27 cellular contexts compared by ENCODE assay signal in the genomic region with DNA sequence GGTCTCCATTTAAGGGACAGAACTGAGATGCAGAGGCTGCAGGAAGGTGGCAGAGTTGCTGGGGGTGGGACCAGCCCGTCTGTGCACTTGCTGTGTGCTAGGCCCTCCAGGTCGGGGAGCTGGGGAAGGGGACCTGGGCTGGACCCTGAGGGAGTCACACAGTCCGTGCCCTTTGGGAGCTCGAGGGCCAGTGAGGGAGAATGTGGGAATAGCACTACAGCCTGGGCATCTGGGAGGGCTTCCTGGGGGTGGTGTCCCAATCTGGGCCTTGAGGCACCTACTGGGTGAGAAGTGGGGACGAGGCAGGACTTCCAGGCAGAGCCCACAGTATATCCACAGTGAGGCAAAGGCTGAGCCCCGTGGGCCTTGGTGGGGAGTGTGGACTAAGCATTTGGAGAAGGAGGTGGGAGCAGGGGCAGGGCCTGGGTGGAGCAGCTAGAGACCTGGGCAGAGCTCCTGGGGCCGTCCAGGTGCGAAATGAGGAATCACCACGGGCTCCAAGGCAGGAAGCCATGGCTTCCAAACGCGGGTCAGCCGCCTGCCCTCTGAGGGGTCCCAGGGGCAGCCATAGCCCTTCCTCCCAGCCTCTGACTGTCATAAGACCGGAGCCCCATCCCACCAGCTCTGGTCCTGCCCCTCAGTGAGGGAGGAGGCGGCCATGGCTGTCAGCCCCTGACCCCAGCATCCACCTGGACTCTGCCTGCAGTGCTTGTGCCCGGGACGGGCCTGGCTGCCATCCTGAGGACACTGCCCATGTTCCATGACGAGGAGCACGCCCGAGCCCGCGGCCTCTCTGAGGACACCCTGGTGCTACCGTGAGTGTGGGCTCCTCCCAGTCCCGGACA. TPM values are rescaled to one million over a fixed set of nuclear protein-coding genes. Genes with fewer than 3 reads are reported as not detected.
DNase-seq lines count a peak whose midpoint lies in the region; ATAC-seq and TF ChIP-seq lines count a peak whose summit lies in the region.
"Had no signal": no experiment of that assay in that cellular context is flagged by ENCODE, and none has a peak within 500 bp of the region (broad histone marks: within the 10 kb centered on the region; RNA-seq: fewer than 3 reads in every experiment).

No MANE protein-coding gene starts in this region.

- H3K27ac ChIP-seq in endodermal cell (ENCODE audit: low read depth, low read length) (no peak overlapping the region), spleen (no peak overlapping the region), RWPE1 (no peak overlapping the region)
- H3K27ac ChIP-seq: skin epidermis, thyroid gland had no signal

- H3K4me3 ChIP-seq in GM06990 (replicated peaks; ENCODE audit: low read depth, low read length): no peak overlapping the region
- H3K4me3 ChIP-seq in endodermal cell (ENCODE audit: low read length): no peak overlapping the region
- no peak overlapping the region for H3K4me3 ChIP-seq in spleen
- H3K4me3 ChIP-seq: MG63, skin epidermis, thyroid gland had no signal

- peaks cover 5% of the 10 kb centered on the region for H3K27me3 Mint-ChIP-seq in endodermal cell (ENCODE audit: insufficient read depth)
- H3K27me3 Mint-ChIP-seq: activated T-cell treated with anti-CD3 and anti-CD28 coated beads, Interleukin-2, amount 50 U/mL, for 24 hours had no signal

- H3K27me3 ChIP-seq in GM06990 (replicated peaks; ENCODE audit: control insufficient read depth, insufficient read depth, low read length): no peaks in the 10 kb centered on the region
- no peaks in the 10 kb centered on the region for H3K27me3 ChIP-seq in endodermal cell (ENCODE audit: control insufficient read depth, insufficient read depth, low read length, poor library complexity, severe bottlenecking)
- peaks cover 0 to 53% (median 11%) of the 10 kb centered on the region in 7 donors for H3K27me3 ChIP-seq in spleen (replicated peaks in 1 of 7)
- H3K27me3 ChIP-seq: MG63, thyroid gland had no signal

- no peak overlapping the region for H3K27ac Mint-ChIP-seq in endodermal cell
- H3K27ac Mint-ChIP-seq: activated CD4-positive, alpha-beta T cell treated with anti-CD3 and anti-CD28 coated beads for 36 hours; activated T-cell treated with anti-CD3 and anti-CD28 coated beads, Interleukin-2, amount 50 U/mL, for 24 hours; stimulated activated naive CD8-positive, alpha-beta T cell treated with anti-CD3 and anti-CD28 coated beads, Interleukin-15, amount 100 ng/mL, for 72 hours had no signal

- CTCF ChIA-PET in RWPE1 (lab: Yijun Ruan, JAX): interaction anchor here (0.5 to 1.4 kb wide), 3 partner anchors 14 to 331 kb away, joined by 4 read pairs; no protein-coding TSS in a partner anchor

- H3K4me1 Mint-ChIP-seq in endodermal cell: peaks cover 5% of the 10 kb centered on the region

- H3K4me3 Mint-ChIP-seq in endodermal cell: no peak overlapping the region
- H3K4me3 Mint-ChIP-seq: activated CD4-positive, alpha-beta T cell treated with anti-CD3 and anti-CD28 coated beads for 36 hours; activated T-cell treated with anti-CD3 and anti-CD28 coated beads, Interleukin-2, amount 50 U/mL, for 24 hours; stimulated activated naive CD8-positive, alpha-beta T cell treated with anti-CD3 and anti-CD28 coated beads, Interleukin-15, amount 100 ng/mL, for 72 hours had no signal

- H3K9me3 Mint-ChIP-seq in endodermal cell: no peaks in the 10 kb centered on the region
- H3K9me3 Mint-ChIP-seq: activated T-cell treated with anti-CD3 and anti-CD28 coated beads, Interleukin-2, amount 50 U/mL, for 24 hours; stimulated activated naive CD8-positive, alpha-beta T cell treated with anti-CD3 and anti-CD28 coated beads, Interleukin-15, amount 100 ng/mL, for 72 hours had no signal

- intact Hi-C loops in spleen (cut with DNase I; ENCODE audit: low total_unique reads): no loop called here

- no peaks in the 10 kb centered on the region for H3K9me3 ChIP-seq in endodermal cell (ENCODE audit: control insufficient read depth, low read length)
- H3K9me3 ChIP-seq in spleen: peaks cover 0 to 4% (median 0%) of the 10 kb centered on the region in 8 donors
- H3K9me3 ChIP-seq: MG63, thyroid gland had no signal

- TF ChIP-seq POLR2A in spleen (IDR thresholded peaks at IDR 0.05): no peak

- H3K4me1 ChIP-seq in endodermal cell (ENCODE audit: control insufficient read depth, insufficient read depth, low read length): no peaks in the 10 kb centered on the region
- H3K4me1 ChIP-seq in spleen: peaks cover 0 to 12% (median 7%) of the 10 kb centered on the region in 6 donors

- H3K36me3 ChIP-seq in GM06990 (ENCODE audit: control insufficient read depth, insufficient read depth, low read length): no peaks in the 10 kb centered on the region
- H3K36me3 ChIP-seq in endodermal cell (ENCODE audit: control insufficient read depth, insufficient read depth, low read length): no peaks in the 10 kb centered on the region
- H3K36me3 ChIP-seq in spleen: no peaks in the 10 kb centered on the region
- H3K36me3 ChIP-seq: MG63, thyroid gland had no signal

- H3K9ac ChIP-seq in endodermal cell (ENCODE audit: extremely low read depth, low read length, poor library complexity, severe bottlenecking): no peak overlapping the region

- H3K36me3 Mint-ChIP-seq in endodermal cell (ENCODE audit: low read depth): no peaks in the 10 kb centered on the region

- ATAC-seq in left lobe of liver: peak; percentile 34
- ATAC-seq: activated CD4-positive, alpha-beta T cell treated with anti-CD3 and anti-CD28 coated beads for 36 hours had no signal

- peak; percentile 0 for DNase-seq in GM06990 (ENCODE audit: extremely low read depth, insufficient read length)
- peak; percentile 45 for DNase-seq in endodermal cell
- DNase-seq in left lobe of liver (ENCODE audit: low spot score): peak; percentile 85
- DNase-seq in spleen: peak; percentile 71
- DNase-seq in DMS53 treated with DMSO at 0.1 percent for 48 hours (lab: John Stamatoyannopoulos, UW; ENCODE audit: unreplicated experiment): no peak
- DNase-seq in NCI-H526 (lab: John Stamatoyannopoulos, UW): no peak
- no peak for DNase-seq in RWPE1 (ENCODE audit: low spot score)
- DNase-seq: activated CD4-positive, alpha-beta T cell treated with anti-CD3 and anti-CD28 coated beads for 36 hours; activated gamma-delta T cell treated with Interleukin-2 at 50 U/mL for 16 hours; activated T-cell treated with anti-CD3 and anti-CD28 coated beads, Interleukin-2, amount 50 U/mL, for 24 hours; C1 segment of cervical spinal cord; COR-L47; DMS79 treated with DMSO at 0.1 percent for 48 hours; GF-D8; KG1; MG63; NCI-H1417; NCI-H2081; NCI-H226; NCI-H82; stimulated activated CD8-positive, alpha-beta memory T cell treated with anti-CD3 and anti-CD28 coated beads, Interleukin-4, amount 100 ng/mL, for 48 hours; stimulated activated naive CD8-positive, alpha-beta T cell treated with anti-CD3 and anti-CD28 coated beads, Interleukin-15, amount 100 ng/mL, for 72 hours; thyroid gland had no signal

- TF ChIP-seq CTCF in GM06990 (IDR thresholded peaks at IDR 0.05; ENCODE audit: insufficient read depth, low read length, poor library complexity, severe bottlenecking) (no peak), endodermal cell (conservative IDR thresholded peaks at IDR 0.05) (no peak), spleen (IDR thresholded peaks at IDR 0.05 in 8 of 11, conservative IDR thresholded peaks at IDR 0.05 in 3 of 11) (no peak), RWPE1 (conservative IDR thresholded peaks at IDR 0.05; ENCODE audit: low read depth) (no peak)

- WGBS in endodermal cell (ENCODE audit: insufficient coverage in 1 of 2, insufficient read length in 1 of 2), 2 experiments: 90 to 92% methylated on average over 10 to 23 of the region's 23 CpGs
- WGBS in spleen, 5 donors: 80 to 84% (median 82%) methylated on average over 6 to 23 of the region's 23 CpGs

- POLR2A ChIA-PET in RWPE1 (lab: Yijun Ruan, JAX; ENCODE audit: low non-redundant PET): no interaction called here

RNA-seq across cellular contexts. Expression of gene ASPG, which starts 6.6 kb away (rescaled TPM):
- total RNA-seq in endodermal cell (1 to 10 TPM in 1 of 2 donors, under 1 TPM in 1; 0.71 to 1.4 TPM), left lobe of liver (282 TPM), spleen (under 1 TPM in 4 of 7 donors, not detected in 3; 0.09 to 0.28 (median 0.18) TPM)
- polyA plus RNA-seq in endodermal cell (2013, experiment 1 of 2): 0.32 TPM
- polyA plus RNA-seq in endodermal cell (2013, experiment 2 of 2): 0.33 TPM
- polyA plus RNA-seq in spleen: under 1 TPM; 0.05 to 0.67 (median 0.32) TPM
- total RNA-seq: activated CD4-positive, alpha-beta T cell treated with anti-CD3 and anti-CD28 coated beads for 36 hours; activated CD8-positive, alpha-beta memory T cell treated with anti-CD3 and anti-CD28 coated beads for 36 hours; glomerular endothelial cell had no signal
- polyA plus RNA-seq: AG04450 had no signal

RNA-seq across cellular contexts. Expression of gene KIF26A, which starts 46.2 kb away (rescaled TPM):
- total RNA-seq in endodermal cell: 10 to 100 TPM; 36.7 to 54.8 TPM
- polyA plus RNA-seq in endodermal cell (2013, experiment 1 of 2): 9.9 TPM
- polyA plus RNA-seq in endodermal cell (2013, experiment 2 of 2): 8.4 TPM
- total RNA-seq in left lobe of liver: 1.3 TPM
- total RNA-seq in spleen: 10 to 100 TPM in 4 of 7 donors, 1 to 10 TPM in 3; 7.4 to 21.9 (median 10.3) TPM
- polyA plus RNA-seq in spleen: 1 to 10 TPM in 2 of 3 donors, under 1 TPM in 1; 0.72 to 7.8 (median 1.2) TPM
- polyA plus RNA-seq: AG04450 had no signal

Comparison
In these comparisons a context has a peak if more than half of its experiments do, and no peak if none do; other contexts are left out.
1. DNase-seq: peak in GM06990 (single experiment), endodermal cell (single experiment), left lobe of liver (single experiment) and spleen (single experiment); none in DMS53 treated with DMSO at 0.1 percent for 48 hours (single experiment), NCI-H526 (0 of 2) and RWPE1 (single experiment).
2. RNA of gene ASPG, which starts 6.6 kb away (total RNA-seq): 282 TPM in left lobe of liver (single experiment); 0.71 to 1.4 TPM in endodermal cell and 0.09 to 0.28 TPM in spleen; every median in the first group is over 100 times any median in the second.